ENCODE assay signal across 24 cellular contexts in the genomic region with DNA sequence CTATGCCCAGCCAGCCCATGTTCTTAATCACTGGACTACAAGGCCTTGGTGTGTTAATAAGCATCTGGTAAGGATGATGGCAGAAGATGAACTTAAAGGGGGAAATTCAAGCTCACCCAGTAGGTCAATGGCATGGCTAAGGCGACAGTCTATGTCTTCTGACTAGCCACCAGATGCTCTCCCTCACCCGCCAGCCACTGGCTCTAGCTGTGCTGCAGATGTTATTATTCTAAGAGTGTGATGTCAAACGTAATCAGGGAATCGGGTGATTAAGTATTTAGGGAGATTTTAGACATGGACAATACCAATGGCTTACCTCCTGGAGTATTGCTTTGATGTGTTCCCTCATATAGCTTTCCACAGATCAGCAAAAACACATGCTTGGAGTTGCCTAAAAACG.
"Had no signal": no experiment of that assay in that cellular context is flagged by ENCODE, and none has a peak within 500 bp of the region (broad histone marks: within the 10 kb centered on the region; RNA-seq: fewer than 3 reads in every experiment).

No MANE protein-coding gene starts in this region.

- DNase-seq: islet precursor cell; left ventricle myocardium inferior; mesendoderm; naive B cell; ovary; right lobe of liver; stimulated activated CD4-positive, alpha-beta T cell treated with anti-CD3 and anti-CD28 coated beads, Interleukin-1b, Interleukin-23, amount 100 ng/mL, for 48 hours; stimulated activated CD4-positive, alpha-beta T cell treated with anti-CD3 and anti-CD28 coated beads, Interleukin-2, amount 100 ng/mL, for 48 hours; stimulated activated CD4-positive, alpha-beta T cell treated with anti-CD3 and anti-CD28 coated beads, Interleukin-4, amount 100 ng/mL, for 4 hours; stimulated activated CD8-positive, alpha-beta memory T cell treated with anti-CD3 and anti-CD28 coated beads, Interleukin-4, amount 100 ng/mL, for 48 hours; stimulated activated naive CD4-positive, alpha-beta T cell treated with Interleukin-2 at 50 U/mL for 16 hours; stomach; testis; thyroid gland; transverse colon; upper lobe of left lung had no signal

- H3K9me3 Mint-ChIP-seq: mesothelial cell of epicardium; naive B cell; natural killer cell treated with Interleukin-12 subunit alpha and Interleukin-12 subunit beta and Interleukin-15 and Interleukin-18, amount 100 ng/mL, for 72 hours; stimulated activated memory B cell treated with anti-CD40 and anti-IgM and Interleukin-4, amounts not matched to agents 10 μg/mL and 1 μg/mL and 100 μg/mL, for 72 hours had no signal

- H3K36me3 Mint-ChIP-seq: mesothelial cell of epicardium; naive B cell; natural killer cell treated with Interleukin-12 subunit alpha and Interleukin-12 subunit beta and Interleukin-15 and Interleukin-18, amount 100 ng/mL, for 72 hours; stimulated activated memory B cell treated with anti-CD40 and anti-IgM and Interleukin-4, amounts not matched to agents 10 μg/mL and 1 μg/mL and 100 μg/mL, for 72 hours had no signal

- H3K4me1 ChIP-seq: left ventricle myocardium inferior, right atrium auricular region, right lobe of liver, stomach, testis, thyroid gland, upper lobe of left lung, vagina had no signal

- H3K27ac Mint-ChIP-seq: mesothelial cell of epicardium; naive B cell; natural killer cell treated with Interleukin-12 subunit alpha and Interleukin-12 subunit beta and Interleukin-15 and Interleukin-18, amount 100 ng/mL, for 72 hours; progenitor cell of endocrine pancreas; stimulated activated memory B cell treated with anti-CD40 and anti-IgM and Interleukin-4, amounts not matched to agents 10 μg/mL and 1 μg/mL and 100 μg/mL, for 72 hours had no signal

- H3K9me3 ChIP-seq: left ventricle myocardium inferior, ovary, right atrium auricular region, right lobe of liver, stomach, testis, thyroid gland, transverse colon, upper lobe of left lung, vagina had no signal

- ATAC-seq: natural killer cell treated with Interleukin-12 subunit alpha and Interleukin-12 subunit beta and Interleukin-15 and Interleukin-18, amount 100 ng/mL, for 72 hours; right lobe of liver; stimulated activated memory B cell treated with anti-CD40 and anti-IgM and Interleukin-4, amounts not matched to agents 10 μg/mL and 1 μg/mL and 100 μg/mL, for 72 hours had no signal

- H3K27me3 ChIP-seq: ovary, right atrium auricular region, right lobe of liver, testis, thyroid gland, upper lobe of left lung, vagina had no signal

- H3K36me3 ChIP-seq: left ventricle myocardium inferior, ovary, right atrium auricular region, right lobe of liver, stomach, thyroid gland, transverse colon, upper lobe of left lung, vagina had no signal

- H3K27ac ChIP-seq: left ventricle myocardium inferior, ovary, right atrium auricular region, right lobe of liver, stomach, testis, thyroid gland, transverse colon, upper lobe of left lung, vagina had no signal

- H3K4me1 Mint-ChIP-seq: naive B cell; stimulated activated memory B cell treated with anti-CD40 and anti-IgM and Interleukin-4, amounts not matched to agents 10 μg/mL and 1 μg/mL and 100 μg/mL, for 72 hours had no signal

- H3K4me3 Mint-ChIP-seq: mesothelial cell of epicardium; naive B cell; natural killer cell treated with Interleukin-12 subunit alpha and Interleukin-12 subunit beta and Interleukin-15 and Interleukin-18, amount 100 ng/mL, for 72 hours; stimulated activated memory B cell treated with anti-CD40 and anti-IgM and Interleukin-4, amounts not matched to agents 10 μg/mL and 1 μg/mL and 100 μg/mL, for 72 hours had no signal

- H3K4me3 ChIP-seq: left ventricle myocardium inferior, lung, ovary, right atrium auricular region, right lobe of liver, smooth muscle cell, stomach, testis, thyroid gland, transverse colon, upper lobe of left lung, vagina had no signal
